In the genomic region with DNA sequence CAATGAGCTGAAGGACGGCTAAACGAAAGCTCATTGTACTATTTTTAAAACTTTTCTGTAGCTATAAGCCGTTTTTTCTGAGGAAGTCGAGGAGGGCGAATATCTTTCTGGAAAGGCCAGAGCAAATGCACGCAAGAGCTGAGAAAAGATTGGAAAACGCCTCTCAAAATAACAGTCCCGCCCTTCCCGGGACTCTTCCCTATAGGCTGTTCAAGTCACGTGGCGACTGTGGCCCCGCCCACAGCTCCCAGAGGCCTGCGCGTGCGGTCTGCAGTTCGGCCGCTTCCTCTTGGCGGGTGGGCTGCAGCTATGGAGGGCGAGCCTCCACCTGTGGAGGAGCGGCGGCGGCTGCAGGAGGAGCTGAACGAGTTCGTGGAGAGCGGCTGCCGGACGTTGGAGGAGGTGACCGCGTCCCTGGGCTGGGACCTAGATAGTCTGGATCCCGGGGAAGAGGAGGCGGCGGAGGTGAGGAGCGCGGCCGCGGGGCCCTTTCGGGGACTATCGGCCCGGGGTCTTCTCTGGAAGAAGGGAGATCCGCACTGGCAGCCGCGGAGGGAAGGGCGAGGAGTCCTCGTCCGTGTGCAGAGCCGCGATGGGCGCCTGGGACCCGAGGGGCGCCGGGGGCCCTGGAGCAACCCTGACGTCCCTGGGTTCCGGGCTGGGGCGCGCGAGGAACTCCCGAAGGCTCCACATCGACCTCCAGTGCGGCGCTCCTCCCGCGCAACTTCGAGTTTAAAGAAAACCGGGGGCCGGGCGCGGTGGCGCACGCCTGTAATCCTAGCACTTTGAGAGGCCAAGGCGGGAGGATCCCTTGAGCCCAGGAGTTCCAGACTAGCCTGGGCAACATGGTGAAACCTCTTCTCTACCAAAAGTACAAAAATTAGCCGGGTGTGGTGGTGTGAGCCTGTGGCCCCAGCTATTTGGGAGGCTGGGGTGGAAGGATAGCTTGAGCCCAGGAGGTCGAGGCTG, we compare ENCODE assay signal across 1 cellular context.
TF ChIP-seq lines count a peak whose summit lies in the region.

A gene with protein sequence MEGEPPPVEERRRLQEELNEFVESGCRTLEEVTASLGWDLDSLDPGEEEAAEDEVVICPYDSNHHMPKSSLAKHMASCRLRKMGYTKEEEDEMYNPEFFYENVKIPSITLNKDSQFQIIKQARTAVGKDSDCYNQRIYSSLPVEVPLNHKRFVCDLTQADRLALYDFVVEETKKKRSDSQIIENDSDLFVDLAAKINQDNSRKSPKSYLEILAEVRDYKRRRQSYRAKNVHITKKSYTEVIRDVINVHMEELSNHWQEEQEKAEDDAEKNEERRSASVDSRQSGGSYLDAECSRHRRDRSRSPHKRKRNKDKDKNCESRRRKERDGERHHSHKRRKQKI (plus strand): TSS at position 250 of the 969 bp plus-strand sequence. CDS start 60 bp downstream, at position 310.

TF ChIP-seq in HCT116, 20 proteins besides CTCF, POLR2A, EP300 and RAD21 (continued from another document):
- TF ChIP-seq, protein P1, sequence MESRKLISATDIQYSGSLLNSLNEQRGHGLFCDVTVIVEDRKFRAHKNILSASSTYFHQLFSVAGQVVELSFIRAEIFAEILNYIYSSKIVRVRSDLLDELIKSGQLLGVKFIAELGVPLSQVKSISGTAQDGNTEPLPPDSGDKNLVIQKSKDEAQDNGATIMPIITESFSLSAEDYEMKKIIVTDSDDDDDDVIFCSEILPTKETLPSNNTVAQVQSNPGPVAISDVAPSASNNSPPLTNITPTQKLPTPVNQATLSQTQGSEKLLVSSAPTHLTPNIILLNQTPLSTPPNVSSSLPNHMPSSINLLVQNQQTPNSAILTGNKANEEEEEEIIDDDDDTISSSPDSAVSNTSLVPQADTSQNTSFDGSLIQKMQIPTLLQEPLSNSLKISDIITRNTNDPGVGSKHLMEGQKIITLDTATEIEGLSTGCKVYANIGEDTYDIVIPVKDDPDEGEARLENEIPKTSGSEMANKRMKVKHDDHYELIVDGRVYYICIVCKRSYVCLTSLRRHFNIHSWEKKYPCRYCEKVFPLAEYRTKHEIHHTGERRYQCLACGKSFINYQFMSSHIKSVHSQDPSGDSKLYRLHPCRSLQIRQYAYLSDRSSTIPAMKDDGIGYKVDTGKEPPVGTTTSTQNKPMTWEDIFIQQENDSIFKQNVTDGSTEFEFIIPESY (IDR thresholded peaks at IDR 0.05; ENCODE audit: extremely low read depth, insufficient replicate concordance, low read length): no peak
- no peak for TF ChIP-seq EZH2 (IDR thresholded peaks at IDR 0.05)
- TF ChIP-seq, protein P2, sequence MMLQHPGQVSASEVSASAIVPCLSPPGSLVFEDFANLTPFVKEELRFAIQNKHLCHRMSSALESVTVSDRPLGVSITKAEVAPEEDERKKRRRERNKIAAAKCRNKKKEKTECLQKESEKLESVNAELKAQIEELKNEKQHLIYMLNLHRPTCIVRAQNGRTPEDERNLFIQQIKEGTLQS (IDR thresholded peaks at IDR 0.05): no peak
- TF ChIP-seq EZH2phosphoT487 (IDR thresholded peaks at IDR 0.05; ENCODE audit: borderline replicate concordance): no peak
- TF ChIP-seq YY1 (IDR thresholded peaks at IDR 0.05; ENCODE audit: extremely low read depth, insufficient replicate concordance, low read depth, low read length): peak; percentile 60
- no peak; the same call in 1 of the 2 replicates for TF ChIP-seq EGR1 (IDR thresholded peaks at IDR 0.05; ENCODE audit: low read depth)
- no peak for TF ChIP-seq FOSL1 (IDR thresholded peaks at IDR 0.05; ENCODE audit: low read depth)
- no peak for TF ChIP-seq ELF1 (IDR thresholded peaks at IDR 0.05; ENCODE audit: borderline replicate concordance, low read depth)
- TF ChIP-seq POLR2AphosphoS5 (IDR thresholded peaks at IDR 0.05; ENCODE audit: low read depth, low read length): peak; percentile 98
- TF ChIP-seq CBX3 (IDR thresholded peaks at IDR 0.05; ENCODE audit: low read depth): no peak
- TF ChIP-seq SRF (IDR thresholded peaks at IDR 0.05; ENCODE audit: low read depth): no peak
- no peak for TF ChIP-seq JUND (IDR thresholded peaks at IDR 0.05)
- no peak for TF ChIP-seq ZNF274 (IDR thresholded peaks at IDR 0.05; ENCODE audit: low read depth, low read length)
- peak; percentile 71; the same call in 1 of the 2 replicates for TF ChIP-seq ZFX (IDR thresholded peaks at IDR 0.05)
- TF ChIP-seq, protein P3, sequence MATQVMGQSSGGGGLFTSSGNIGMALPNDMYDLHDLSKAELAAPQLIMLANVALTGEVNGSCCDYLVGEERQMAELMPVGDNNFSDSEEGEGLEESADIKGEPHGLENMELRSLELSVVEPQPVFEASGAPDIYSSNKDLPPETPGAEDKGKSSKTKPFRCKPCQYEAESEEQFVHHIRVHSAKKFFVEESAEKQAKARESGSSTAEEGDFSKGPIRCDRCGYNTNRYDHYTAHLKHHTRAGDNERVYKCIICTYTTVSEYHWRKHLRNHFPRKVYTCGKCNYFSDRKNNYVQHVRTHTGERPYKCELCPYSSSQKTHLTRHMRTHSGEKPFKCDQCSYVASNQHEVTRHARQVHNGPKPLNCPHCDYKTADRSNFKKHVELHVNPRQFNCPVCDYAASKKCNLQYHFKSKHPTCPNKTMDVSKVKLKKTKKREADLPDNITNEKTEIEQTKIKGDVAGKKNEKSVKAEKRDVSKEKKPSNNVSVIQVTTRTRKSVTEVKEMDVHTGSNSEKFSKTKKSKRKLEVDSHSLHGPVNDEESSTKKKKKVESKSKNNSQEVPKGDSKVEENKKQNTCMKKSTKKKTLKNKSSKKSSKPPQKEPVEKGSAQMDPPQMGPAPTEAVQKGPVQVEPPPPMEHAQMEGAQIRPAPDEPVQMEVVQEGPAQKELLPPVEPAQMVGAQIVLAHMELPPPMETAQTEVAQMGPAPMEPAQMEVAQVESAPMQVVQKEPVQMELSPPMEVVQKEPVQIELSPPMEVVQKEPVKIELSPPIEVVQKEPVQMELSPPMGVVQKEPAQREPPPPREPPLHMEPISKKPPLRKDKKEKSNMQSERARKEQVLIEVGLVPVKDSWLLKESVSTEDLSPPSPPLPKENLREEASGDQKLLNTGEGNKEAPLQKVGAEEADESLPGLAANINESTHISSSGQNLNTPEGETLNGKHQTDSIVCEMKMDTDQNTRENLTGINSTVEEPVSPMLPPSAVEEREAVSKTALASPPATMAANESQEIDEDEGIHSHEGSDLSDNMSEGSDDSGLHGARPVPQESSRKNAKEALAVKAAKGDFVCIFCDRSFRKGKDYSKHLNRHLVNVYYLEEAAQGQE (IDR thresholded peaks at IDR 0.05; ENCODE audit: low read depth): no peak
